In genomic region chr2:14999114-14999661, GRCh38 we compare ENCODE assay signal across 2 cellular contexts.
TF ChIP-seq lines count a peak whose summit lies in the region.

No MANE protein-coding gene starts in this region.

TF ChIP-seq in GM23338, 12 proteins besides CTCF, POLR2A, EP300 and RAD21:
- no peak for TF ChIP-seq ETS1 (IDR thresholded peaks at IDR 0.05)
- no peak for TF ChIP-seq JUNB (IDR thresholded peaks at IDR 0.05; ENCODE audit: unreplicated experiment)
- no peak for TF ChIP-seq REST (IDR thresholded peaks at IDR 0.05; ENCODE audit: unreplicated experiment)
- no peak for TF ChIP-seq ZNF114 (CRISPR knock-in tag; IDR thresholded peaks at IDR 0.05)
- TF ChIP-seq ZNF462 (CRISPR knock-in tag; IDR thresholded peaks at IDR 0.05) = no peak
- TF ChIP-seq EZH2phosphoT487 (IDR thresholded peaks at IDR 0.05; ENCODE audit: unreplicated experiment) = no peak
- no peak for TF ChIP-seq STAT1 (IDR thresholded peaks at IDR 0.05; ENCODE audit: unreplicated experiment)
- TF ChIP-seq ZNF331 (CRISPR knock-in tag; IDR thresholded peaks at IDR 0.05; ENCODE audit: low read depth) = no peak
- no peak for TF ChIP-seq POLR2AphosphoS5 (IDR thresholded peaks at IDR 0.05; ENCODE audit: low read depth)
- TF ChIP-seq NANOG (IDR thresholded peaks at IDR 0.05; ENCODE audit: borderline replicate concordance) = no peak
- no peak for TF ChIP-seq CREB1 (CRISPR knock-in tag; IDR thresholded peaks at IDR 0.05; ENCODE audit: low read depth)
- TF ChIP-seq EZH2 (IDR thresholded peaks at IDR 0.05; ENCODE audit: low read depth, unreplicated experiment) = no peak

TF ChIP-seq in K562, 482 proteins besides CTCF, POLR2A, EP300 and RAD21:
- TF ChIP-seq MAFF (IDR thresholded peaks at IDR 0.05; ENCODE audit: low read length) (peak; percentile 87), C11orf30 (IDR thresholded peaks at IDR 0.05; ENCODE audit: low read depth) (peak; percentile 85), ZFPM2 (CRISPR knock-in tag; IDR thresholded peaks at IDR 0.05) (no peak), MAFK (IDR thresholded peaks at IDR 0.05; ENCODE audit: low read length) (peak; percentile 84), KDM2B (CRISPR knock-in tag; IDR thresholded peaks at IDR 0.05) (no peak), ZNF316 (IDR thresholded peaks at IDR 0.05) (peak; percentile 87), MAFG (tag; conservative IDR thresholded peaks at IDR 0.05) (peak; percentile 81)
